18 cellular contexts compared by ENCODE assay signal in genomic region chr17:69067274-69068047, GRCh38. TPM values are rescaled to one million over a fixed set of nuclear protein-coding genes. Genes with fewer than 3 reads are reported as not detected.
DNase-seq lines count a peak whose midpoint lies in the region; ATAC-seq and TF ChIP-seq lines count a peak whose summit lies in the region.
"Had no signal": no experiment of that assay in that cellular context is flagged by ENCODE, and none has a peak within 500 bp of the region (broad histone marks: within the 10 kb centered on the region; RNA-seq: fewer than 3 reads in every experiment).

No MANE protein-coding gene starts in this region.

- H3K27ac Mint-ChIP-seq in GM23338 (peak overlapping the region; percentile 77; the same call in 1 of the 2 replicates), chondrocyte (ENCODE audit: unreplicated experiment) (no peak overlapping the region), nephron progenitor cell (peak overlapping the region; percentile 28)
- H3K27ac Mint-ChIP-seq: activated CD4-positive, alpha-beta memory T cell treated with anti-CD3 and anti-CD28 coated beads for 36 hours had no signal

- H3F3A ChIP-seq in GM23338 (replicated peaks; ENCODE audit: low read depth) = no peaks in the 10 kb centered on the region

- H3K4me1 ChIP-seq in GM23338 (ENCODE audit: insufficient read depth) = no peaks in the 10 kb centered on the region
- H3K4me1 ChIP-seq: esophagus squamous epithelium had no signal

- DNase-seq in GM23338 (ENCODE audit: low spot score) (peak; percentile 26), NCI-H748 treated with DMSO at 0.1 percent for 48 hours (lab: John Stamatoyannopoulos, UW) (peak; percentile 13), chondrocyte (ENCODE audit: low spot score) (no peak), nephron progenitor cell (no peak), T-helper 1 cell (no peak)
- DNase-seq: activated CD4-positive, alpha-beta memory T cell treated with anti-CD3 and anti-CD28 coated beads for 36 hours; amniotic stem cell; CD8-positive, alpha-beta memory T cell; cortex of kidney; esophagus squamous epithelium; naive thymus-derived CD4-positive, alpha-beta T cell; NCI-H146; NCI-H510A; stimulated activated CD4-positive, alpha-beta T cell treated with anti-CD3 and anti-CD28 coated beads, Interleukin-2, amount 100 ng/mL, for 24 hours; stimulated activated CD8-positive, alpha-beta memory T cell treated with anti-CD3 and anti-CD28 coated beads, Interleukin-4, amount 100 ng/mL, for 48 hours; T-helper 9 cell had no signal

- H3K36me3 Mint-ChIP-seq in GM23338 (ENCODE audit: low read depth) = no peaks in the 10 kb centered on the region
- H3K36me3 Mint-ChIP-seq in chondrocyte (ENCODE audit: low read depth) = no peaks in the 10 kb centered on the region
- no peaks in the 10 kb centered on the region for H3K36me3 Mint-ChIP-seq in nephron progenitor cell (ENCODE audit: low read depth)
- H3K36me3 Mint-ChIP-seq: activated CD4-positive, alpha-beta memory T cell treated with anti-CD3 and anti-CD28 coated beads for 36 hours had no signal

- no peak overlapping the region for H3K4me2 ChIP-seq in GM23338

- no peaks in the 10 kb centered on the region for H3K36me3 ChIP-seq in GM23338 (ENCODE audit: insufficient read depth)
- H3K36me3 ChIP-seq: esophagus squamous epithelium had no signal

- H3K4me1 Mint-ChIP-seq in GM23338 (peaks cover 18% of the 10 kb centered on the region), chondrocyte (ENCODE audit: low read depth) (no peaks in the 10 kb centered on the region), nephron progenitor cell (peaks cover 48% of the 10 kb centered on the region)

- no peaks in the 10 kb centered on the region for H3K79me2 ChIP-seq in GM23338 (replicated peaks; ENCODE audit: insufficient read depth)

- H3K27me3 ChIP-seq in GM23338 (ENCODE audit: insufficient read depth) = no peaks in the 10 kb centered on the region
- H3K27me3 ChIP-seq: esophagus squamous epithelium had no signal

- TF ChIP-seq CTCF in GM23338 (conservative IDR thresholded peaks at IDR 0.05; ENCODE audit: low read depth in 2 of 2) (peak in 1 of 2 experiments; percentile 25; a peak in 2 of 4 replicates), chondrocyte (IDR thresholded peaks at IDR 0.05) (peak; percentile 30), nephron progenitor cell (IDR thresholded peaks at IDR 0.05) (no peak)

- no peak overlapping the region for H3K4me3 Mint-ChIP-seq in GM23338
- H3K4me3 Mint-ChIP-seq in chondrocyte (ENCODE audit: unreplicated experiment) = no peak overlapping the region
- no peak overlapping the region for H3K4me3 Mint-ChIP-seq in nephron progenitor cell
- H3K4me3 Mint-ChIP-seq: activated CD4-positive, alpha-beta memory T cell treated with anti-CD3 and anti-CD28 coated beads for 36 hours; CD8-positive, alpha-beta memory T cell had no signal

- H3K27me3 Mint-ChIP-seq in GM23338 (ENCODE audit: insufficient read depth, low read depth, poor library complexity) (peaks cover 2% of the 10 kb centered on the region), chondrocyte (ENCODE audit: low read depth) (no peaks in the 10 kb centered on the region), nephron progenitor cell (ENCODE audit: low read depth, poor library complexity) (peaks cover 2% of the 10 kb centered on the region)

- no peak overlapping the region for H3K27ac ChIP-seq in GM23338 (ENCODE audit: low read depth)
- H3K27ac ChIP-seq: esophagus squamous epithelium had no signal

- no peaks in the 10 kb centered on the region; the same call in 1 of the 2 replicates for H3K9me2 ChIP-seq in GM23338 (ENCODE audit: insufficient read depth)

- H3K9me3 Mint-ChIP-seq in GM23338 = no peaks in the 10 kb centered on the region
- H3K9me3 Mint-ChIP-seq in chondrocyte (ENCODE audit: low read depth) = no peaks in the 10 kb centered on the region
- H3K9me3 Mint-ChIP-seq in nephron progenitor cell = peaks cover 10% of the 10 kb centered on the region

- H2AFZ ChIP-seq in GM23338 = no peak overlapping the region

- H3K4me3 ChIP-seq in GM23338 = no peak overlapping the region
- H3K4me3 ChIP-seq: esophagus squamous epithelium had no signal

- ATAC-seq in GM23338 = peak; percentile 70
- no peak for ATAC-seq in GM18870 (IDR thresholded peaks at IDR 0.05; ENCODE audit: unreplicated experiment)
- ATAC-seq in GM21528 (IDR thresholded peaks at IDR 0.05; ENCODE audit: low FRiP score, unreplicated experiment) = no peak
- ATAC-seq: naive thymus-derived CD4-positive, alpha-beta T cell had no signal

- no peaks in the 10 kb centered on the region for H4K20me1 ChIP-seq in GM23338 (replicated peaks; ENCODE audit: insufficient read depth)

TF ChIP-seq in GM23338, 12 proteins besides CTCF, POLR2A, EP300 and RAD21 (continues in another document):
- TF ChIP-seq JUNB (IDR thresholded peaks at IDR 0.05; ENCODE audit: unreplicated experiment) (no peak), ETS1 (IDR thresholded peaks at IDR 0.05) (no peak), ZNF114 (CRISPR knock-in tag; IDR thresholded peaks at IDR 0.05) (no peak), REST (IDR thresholded peaks at IDR 0.05; ENCODE audit: unreplicated experiment) (no peak), EZH2phosphoT487 (IDR thresholded peaks at IDR 0.05; ENCODE audit: unreplicated experiment) (no peak)

RNA-seq across cellular contexts. Expression of gene ABCA9, which starts 6.7 kb away (rescaled TPM):
- not detected in 2 replicates for total RNA-seq in GM23338 (2014; rRNA removed; shearing (Covaris generic))
- not detected in 2 replicates for polyA plus RNA-seq in GM23338 (2016; fragmentation: Nextera tagmentation; extraction: Ambion mirVana)
- total RNA-seq in chondrocyte = 0.05 to 0.38 TPM (median 0.29 TPM) in 3 replicates
- total RNA-seq: activated CD4-positive, alpha-beta memory T cell treated with anti-CD3 and anti-CD28 coated beads for 36 hours; CD8-positive, alpha-beta memory T cell had no signal
- polyA plus RNA-seq: CD8-positive, alpha-beta memory T cell; naive thymus-derived CD4-positive, alpha-beta T cell had no signal

Comparison
In these comparisons a context has a peak if more than half of its experiments do, and no peak if none do; other contexts are left out.
1. DNase-seq: peak in GM23338 (single experiment) and NCI-H748 treated with DMSO at 0.1 percent for 48 hours (single experiment); none in chondrocyte (single experiment), nephron progenitor cell (single experiment) and T-helper 1 cell (0 of 5).